8 cellular contexts compared by ENCODE assay signal in genomic region chr3:195271116-195271858, GRCh38. TPM values are rescaled to one million over a fixed set of nuclear protein-coding genes. Genes with fewer than 3 reads are reported as not detected.
A peak's percentile ranks its signal among the peaks of the same experiment; 100 is the strongest.
DNase-seq lines count a peak whose midpoint lies in the region; ATAC-seq, FAIRE-seq and TF ChIP-seq lines count a peak whose summit lies in the region.

A gene with protein sequence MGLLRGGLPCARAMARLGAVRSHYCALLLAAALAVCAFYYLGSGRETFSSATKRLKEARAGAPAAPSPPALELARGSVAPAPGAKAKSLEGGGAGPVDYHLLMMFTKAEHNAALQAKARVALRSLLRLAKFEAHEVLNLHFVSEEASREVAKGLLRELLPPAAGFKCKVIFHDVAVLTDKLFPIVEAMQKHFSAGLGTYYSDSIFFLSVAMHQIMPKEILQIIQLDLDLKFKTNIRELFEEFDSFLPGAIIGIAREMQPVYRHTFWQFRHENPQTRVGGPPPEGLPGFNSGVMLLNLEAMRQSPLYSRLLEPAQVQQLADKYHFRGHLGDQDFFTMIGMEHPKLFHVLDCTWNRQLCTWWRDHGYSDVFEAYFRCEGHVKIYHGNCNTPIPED (minus strand): TSS chr3:195271159. CDS start chr3:195271058, 101 bp downstream.

- H3K27ac Mint-ChIP-seq in immature natural killer cell: peak within 1 kb of the TSS; percentile 65 to 88 (median 83)

- no peaks in the 10 kb centered on the region for H3K36me3 Mint-ChIP-seq in immature natural killer cell

- peaks cover 2 to 3% (median 2%) of the 10 kb centered on the region in 3 donors for H3K27me3 Mint-ChIP-seq in immature natural killer cell (ENCODE audit: low read depth in 3 of 3)

- H3K4me3 ChIP-seq in WI38 (ENCODE audit: low read depth, low read length) (peak within 1 kb of the TSS; percentile 70), bronchial epithelial cell (ENCODE audit: low read depth, low read length) (peak within 1 kb of the TSS; percentile 60)

- H3K27me3 ChIP-seq in bronchial epithelial cell (ENCODE audit: control insufficient read depth, insufficient read depth, low read length): no peaks in the 10 kb centered on the region

- ATAC-seq in GM18873 (IDR thresholded peaks at IDR 0.05; ENCODE audit: low FRiP score, unreplicated experiment) (peak; percentile 64), HG03139 (IDR thresholded peaks at IDR 0.05; ENCODE audit: unreplicated experiment) (peak; percentile 72)

- peak within 1 kb of the TSS; percentile 85 to 94 (median 89) for H3K4me3 Mint-ChIP-seq in immature natural killer cell

- H3K36me3 ChIP-seq in bronchial epithelial cell (ENCODE audit: control insufficient read depth, insufficient read depth, low read length): no peaks in the 10 kb centered on the region

- H3K4me1 Mint-ChIP-seq in immature natural killer cell: peaks cover 24 to 32% of the 10 kb centered on the region in 2 donors

- no peaks in the 10 kb centered on the region for H3K9me3 Mint-ChIP-seq in immature natural killer cell

- peak; percentile 95 for DNase-seq in AG08396 (ENCODE audit: low spot score)
- peak; percentile 99 for DNase-seq in NCI-H2196 (lab: John Stamatoyannopoulos, UW; ENCODE audit: unreplicated experiment)
- DNase-seq in bronchial epithelial cell (ENCODE audit: low read depth): peak; percentile 64
- DNase-seq in immature natural killer cell: peak; percentile 89 to 90 (median 89)
- DNase-seq in smooth muscle cell of the brain vasculature (ENCODE audit: low read depth, low spot score): peak; percentile 71

- FAIRE-seq in bronchial epithelial cell (lab: Jason Lieb, UNC): no peak

- TF ChIP-seq CTCF in WI38 (IDR thresholded peaks at IDR 0.05; ENCODE audit: low read depth, low read length) (peak; percentile 90), bronchial epithelial cell (IDR thresholded peaks at IDR 0.05; ENCODE audit: insufficient read depth, low read length, severe bottlenecking) (peak; percentile 92)

RNA-seq across cellular contexts. Expression of the gene that starts here (rescaled TPM):
- 10.2 and 10.5 TPM in 2 replicates for total RNA-seq in bronchial epithelial cell
- 10 to 100 TPM in 1 of 3 donors, 1 to 10 TPM in 2; 5.3 to 15.7 (median 5.6) TPM for polyA plus RNA-seq in immature natural killer cell

Comparison
In these comparisons a context has a peak if more than half of its experiments do, and no peak if none do; other contexts are left out.
1. Peak in every context shown above with its lines: DNase-seq, ATAC-seq and H3K4me3 ChIP-seq.